Comparison of ENCODE assay signal across 8 cellular contexts in genomic region chr3:49930922-49931321, GRCh38. TPM values are rescaled to one million over a fixed set of nuclear protein-coding genes. Genes with fewer than 3 reads are reported as not detected.
DNase-seq lines count a peak whose midpoint lies in the region; ATAC-seq and TF ChIP-seq lines count a peak whose summit lies in the region.

No MANE protein-coding gene starts in this region.

- no peak overlapping the region for H3K27ac ChIP-seq in testis

- H3K36me3 Mint-ChIP-seq in activated naive CD4-positive, alpha-beta T cell treated with anti-CD3 and anti-CD28 coated beads for 36 hours (ENCODE audit: low read depth): no peaks in the 10 kb centered on the region
- H3K36me3 Mint-ChIP-seq in activated naive CD4-positive, alpha-beta T cell treated with anti-CD3 and anti-CD28 coated beads, Interleukin-2, amount 50 U/mL, for 72 hours: no peaks in the 10 kb centered on the region
- H3K36me3 Mint-ChIP-seq in endothelial cell (ENCODE audit: low read depth, unreplicated experiment): no peaks in the 10 kb centered on the region

- peaks cover 30% of the 10 kb centered on the region for H3K4me1 Mint-ChIP-seq in activated naive CD4-positive, alpha-beta T cell treated with anti-CD3 and anti-CD28 coated beads for 36 hours (ENCODE audit: low read depth)
- peaks cover 13% of the 10 kb centered on the region for H3K4me1 Mint-ChIP-seq in endothelial cell (ENCODE audit: unreplicated experiment)

- H3K9me3 Mint-ChIP-seq in activated naive CD4-positive, alpha-beta T cell treated with anti-CD3 and anti-CD28 coated beads for 36 hours: no peaks in the 10 kb centered on the region
- H3K9me3 Mint-ChIP-seq in activated naive CD4-positive, alpha-beta T cell treated with anti-CD3 and anti-CD28 coated beads, Interleukin-2, amount 50 U/mL, for 72 hours: no peaks in the 10 kb centered on the region
- H3K9me3 Mint-ChIP-seq in endothelial cell (ENCODE audit: unreplicated experiment): no peaks in the 10 kb centered on the region

- H3K27me3 ChIP-seq in testis: no peaks in the 10 kb centered on the region

- H3K27ac Mint-ChIP-seq in activated naive CD4-positive, alpha-beta T cell treated with anti-CD3 and anti-CD28 coated beads for 36 hours: no peak overlapping the region
- H3K27ac Mint-ChIP-seq in activated naive CD4-positive, alpha-beta T cell treated with anti-CD3 and anti-CD28 coated beads, Interleukin-2, amount 50 U/mL, for 72 hours: no peak overlapping the region
- H3K27ac Mint-ChIP-seq in endothelial cell (ENCODE audit: unreplicated experiment): peak overlapping the region; percentile 54

- no peak for TF ChIP-seq CTCF in endothelial cell (IDR thresholded peaks at IDR 0.05; ENCODE audit: unreplicated experiment)
- TF ChIP-seq CTCF in testis (IDR thresholded peaks at IDR 0.05): no peak

- intact Hi-C loops in activated naive CD4-positive, alpha-beta T cell treated with anti-CD3 and anti-CD28 coated beads for 36 hours (cut with micrococcal nuclease): no loop called here
- intact Hi-C loops in testis (cut with DNase I; ENCODE audit: low total_unique reads): no loop called here

- WGBS in testis, 2 donors: 67 to 87% methylated on average over 1 of the region's 1 CpG

- no peaks in the 10 kb centered on the region for H3K9me3 ChIP-seq in testis

- no peaks in the 10 kb centered on the region for H3K27me3 Mint-ChIP-seq in activated naive CD4-positive, alpha-beta T cell treated with anti-CD3 and anti-CD28 coated beads for 36 hours (ENCODE audit: low read depth)
- H3K27me3 Mint-ChIP-seq in endothelial cell (ENCODE audit: unreplicated experiment): peaks cover 4% of the 10 kb centered on the region

- CTCF ChIA-PET in activated naive CD4-positive, alpha-beta T cell treated with anti-CD3 and anti-CD28 coated beads for 36 hours (lab: Charles Lee): no interaction called here

- no peak for ATAC-seq in activated naive CD4-positive, alpha-beta T cell treated with anti-CD3 and anti-CD28 coated beads, Interleukin-2, amount 50 U/mL, for 72 hours
- no peak for ATAC-seq in GM18517 (IDR thresholded peaks at IDR 0.05; ENCODE audit: unreplicated experiment)
- no peak for ATAC-seq in GM21825 (IDR thresholded peaks at IDR 0.05; ENCODE audit: unreplicated experiment)

- H3K4me1 ChIP-seq in testis: peaks cover 16% of the 10 kb centered on the region

- H3K4me3 ChIP-seq in testis: no peak overlapping the region

- H3K4me3 Mint-ChIP-seq in activated naive CD4-positive, alpha-beta T cell treated with anti-CD3 and anti-CD28 coated beads for 36 hours: no peak overlapping the region
- H3K4me3 Mint-ChIP-seq in endothelial cell (ENCODE audit: unreplicated experiment): no peak overlapping the region

- TF ChIP-seq POLR2A in testis (IDR thresholded peaks at IDR 0.05): no peak

- no peaks in the 10 kb centered on the region for H3K36me3 ChIP-seq in testis (ENCODE audit: low read depth, missing control alignments)

- peak; percentile 19 for DNase-seq in activated naive CD4-positive, alpha-beta T cell treated with anti-CD3 and anti-CD28 coated beads for 36 hours
- no peak for DNase-seq in activated naive CD4-positive, alpha-beta T cell treated with anti-CD3 and anti-CD28 coated beads, Interleukin-2, amount 50 U/mL, for 72 hours (ENCODE audit: low spot score in 2 of 2)
- DNase-seq in NCI-H2107 treated with DMSO at 0.1 percent for 48 hours (lab: John Stamatoyannopoulos, UW; ENCODE audit: unreplicated experiment) (peak; percentile 61), endothelial cell (ENCODE audit: low spot score) (peak; percentile 30), testis (peak; percentile 74)
- DNase-seq in activated CD8-positive, alpha-beta memory T cell treated with anti-CD3 and anti-CD28 coated beads, Interleukin-2, amount 50 U/mL, for 48 hours: no peak

RNA-seq across cellular contexts. Expression of gene MON1A, which starts 1.3 kb away (rescaled TPM):
- 1 to 10 TPM; 5.4 to 5.9 TPM for total RNA-seq in activated naive CD4-positive, alpha-beta T cell treated with anti-CD3 and anti-CD28 coated beads for 36 hours
- 1 to 10 TPM; 6.0 to 8.4 TPM for total RNA-seq in activated naive CD4-positive, alpha-beta T cell treated with anti-CD3 and anti-CD28 coated beads, Interleukin-2, amount 50 U/mL, for 72 hours
- 6.1 TPM for total RNA-seq in endothelial cell (ENCODE audit: unreplicated experiment)
- total RNA-seq in testis: 10 to 100 TPM; 16.4 to 17.3 TPM
- polyA plus RNA-seq in testis (ENCODE audit: insufficient read depth, low read depth, low replicate concordance): 23.9 TPM

RNA-seq across cellular contexts. Expression of gene RBM6, which starts 9.0 kb away (rescaled TPM):
- total RNA-seq in activated naive CD4-positive, alpha-beta T cell treated with anti-CD3 and anti-CD28 coated beads for 36 hours: 10 to 100 TPM; 89.1 to 98.2 TPM
- 100 to 1,000 TPM in 1 of 2 donors, 10 to 100 TPM in 1; 94.6 to 168 TPM for total RNA-seq in activated naive CD4-positive, alpha-beta T cell treated with anti-CD3 and anti-CD28 coated beads, Interleukin-2, amount 50 U/mL, for 72 hours
- total RNA-seq in endothelial cell (ENCODE audit: unreplicated experiment): 76.2 TPM
- total RNA-seq in testis: 100 to 1,000 TPM; 212 to 229 TPM
- 104 TPM for polyA plus RNA-seq in testis (ENCODE audit: insufficient read depth, low read depth, low replicate concordance)

RNA-seq across cellular contexts. Expression of gene MST1R, which starts 27.2 kb away (rescaled TPM):
- total RNA-seq in activated naive CD4-positive, alpha-beta T cell treated with anti-CD3 and anti-CD28 coated beads for 36 hours: under 1 TPM; 0.27 to 0.41 TPM
- 1 to 10 TPM in 1 of 2 donors, under 1 TPM in 1; 0.68 to 2.8 TPM for total RNA-seq in activated naive CD4-positive, alpha-beta T cell treated with anti-CD3 and anti-CD28 coated beads, Interleukin-2, amount 50 U/mL, for 72 hours
- total RNA-seq in endothelial cell (ENCODE audit: unreplicated experiment) (0.67 TPM), testis (10 to 100 TPM in 1 of 2 donors, 1 to 10 TPM in 1; 7.6 to 11.2 TPM)
- polyA plus RNA-seq in testis (ENCODE audit: insufficient read depth, low read depth, low replicate concordance): 15.9 TPM

Comparison
In these comparisons a context has a peak if more than half of its experiments do, and no peak if none do; other contexts are left out.
1. DNase-seq: peak in activated naive CD4-positive, alpha-beta T cell treated with anti-CD3 and anti-CD28 coated beads for 36 hours (single experiment), NCI-H2107 treated with DMSO at 0.1 percent for 48 hours (single experiment), endothelial cell (single experiment) and testis (single experiment); none in activated naive CD4-positive, alpha-beta T cell treated with anti-CD3 and anti-CD28 coated beads, Interleukin-2, amount 50 U/mL, for 72 hours (0 of 2) and activated CD8-positive, alpha-beta memory T cell treated with anti-CD3 and anti-CD28 coated beads, Interleukin-2, amount 50 U/mL, for 48 hours (single experiment).